In the genomic region with DNA sequence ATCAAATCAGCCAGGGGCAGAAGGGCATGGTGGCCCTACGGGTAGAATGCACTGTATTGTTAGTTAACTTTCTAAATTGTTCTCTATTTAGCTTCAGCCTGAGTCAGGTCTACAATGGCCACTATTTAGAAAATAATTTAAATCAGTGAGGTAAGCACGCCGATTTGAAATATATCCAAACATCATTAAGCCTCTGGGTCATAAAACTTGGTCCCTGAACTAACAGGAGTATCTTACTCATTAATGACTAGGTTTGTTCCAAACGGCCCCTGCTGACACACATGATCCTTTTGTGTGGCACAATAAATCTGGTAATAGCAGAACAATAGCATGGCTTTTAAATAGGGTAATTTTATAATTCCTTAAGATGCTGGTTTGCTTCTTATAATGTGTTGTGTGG, we compare ENCODE assay signal across 27 cellular contexts. TPM values are rescaled to one million over a fixed set of nuclear protein-coding genes. Genes with fewer than 3 reads are reported as not detected.
A peak's percentile ranks its signal among the peaks of the same experiment; 100 is the strongest.
DNase-seq lines count a peak whose midpoint lies in the region; TF ChIP-seq lines count a peak whose summit lies in the region.
"Had no signal": no experiment of that assay in that cellular context is flagged by ENCODE, and none has a peak within 500 bp of the region (broad histone marks: within the 10 kb centered on the region; RNA-seq: fewer than 3 reads in every experiment).

No MANE protein-coding gene starts in this region.

- no peak overlapping the region for H3K4me3 ChIP-seq in retinal pigment epithelial cell (ENCODE audit: low read length)
- H3K4me3 ChIP-seq: A549, left ventricle myocardium inferior, SJCRH30, thoracic aorta had no signal

- H3K9me3 Mint-ChIP-seq in activated T-cell treated with anti-CD3 and anti-CD28 coated beads, Interleukin-2, amount 50 U/mL, for 24 hours: no peaks in the 10 kb centered on the region
- peaks cover 0 to 7% (median 2%) of the 10 kb centered on the region in 5 experiments for H3K9me3 Mint-ChIP-seq in brain
- H3K9me3 Mint-ChIP-seq: activated naive CD4-positive, alpha-beta T cell treated with anti-CD3 and anti-CD28 coated beads, Interleukin-2, amount 10 ng/mL, durations not matched to agents 7 days and 5 days; CD8-positive, alpha-beta memory T cell; H9; stimulated activated naive CD8-positive, alpha-beta T cell treated with anti-CD3 and anti-CD28 coated beads, Interleukin-15, Interleukin-2, amounts not matched to agents 100 ng/mL and 50 ng/mL, for 24 hours; T-cell had no signal

- peak overlapping the region; percentile 58 for H3K27ac Mint-ChIP-seq in activated T-cell treated with anti-CD3 and anti-CD28 coated beads, Interleukin-2, amount 50 U/mL, for 24 hours
- peak overlapping the region; percentile 15 to 96 (median 91) for H3K27ac Mint-ChIP-seq in brain
- H3K27ac Mint-ChIP-seq: activated naive CD4-positive, alpha-beta T cell treated with anti-CD3 and anti-CD28 coated beads, Interleukin-2, amount 10 ng/mL, durations not matched to agents 7 days and 5 days; stimulated activated naive CD8-positive, alpha-beta T cell treated with anti-CD3 and anti-CD28 coated beads, Interleukin-15, Interleukin-2, amounts not matched to agents 100 ng/mL and 50 ng/mL, for 24 hours; T-cell had no signal

- H3K27me3 Mint-ChIP-seq in activated T-cell treated with anti-CD3 and anti-CD28 coated beads, Interleukin-2, amount 50 U/mL, for 24 hours: no peaks in the 10 kb centered on the region
- H3K27me3 Mint-ChIP-seq in brain: no peaks in the 10 kb centered on the region
- H3K27me3 Mint-ChIP-seq: activated naive CD4-positive, alpha-beta T cell treated with anti-CD3 and anti-CD28 coated beads, Interleukin-2, amount 10 ng/mL, durations not matched to agents 7 days and 5 days; CD8-positive, alpha-beta memory T cell; stimulated activated naive CD8-positive, alpha-beta T cell treated with anti-CD3 and anti-CD28 coated beads, Interleukin-15, Interleukin-2, amounts not matched to agents 100 ng/mL and 50 ng/mL, for 24 hours; T-cell had no signal

- no peak for TF ChIP-seq CTCF in brain (conservative IDR thresholded peaks at IDR 0.05)
- no peak for TF ChIP-seq CTCF in retinal pigment epithelial cell (conservative IDR thresholded peaks at IDR 0.05; ENCODE audit: low read depth, low read length)

- DNase-seq in activated T-cell treated with anti-CD3 and anti-CD28 coated beads, Interleukin-2, amount 50 U/mL, for 24 hours: no peak
- no peak for DNase-seq in activated T-cell treated with anti-CD3 and anti-CD28 coated beads, Interleukin-2, amount 50 U/mL, for 1 hour
- DNase-seq in NCI-H146 (lab: John Stamatoyannopoulos, UW) (peak; percentile 52), retinal pigment epithelial cell (ENCODE audit: low read depth) (peak; percentile 30), occipital lobe (lab: John Stamatoyannopoulos, UW) (no peak), anterior cingulate cortex (lab: John Stamatoyannopoulos, UW) (no peak), SW 1271 (lab: John Stamatoyannopoulos, UW) (no peak)
- DNase-seq: activated CD4-positive, CD25-positive, alpha-beta regulatory T cell; activated naive CD4-positive, alpha-beta T cell treated with anti-CD3 and anti-CD28 coated beads, Interleukin-2, amount 10 ng/mL, durations not matched to agents 7 days and 5 days; AML-193; aorta; CD8-positive, alpha-beta memory T cell; central memory CD4-positive, alpha-beta T cell; DMS153; H9; KBM-7; left ventricle myocardium inferior; mesendoderm; MM.1S; NCI-H1436 treated with DMSO at 0.1 percent for 48 hours; NCI-H524; SJCRH30; T-cell had no signal

- peaks cover 30% of the 10 kb centered on the region for H3K4me1 Mint-ChIP-seq in activated T-cell treated with anti-CD3 and anti-CD28 coated beads, Interleukin-2, amount 50 U/mL, for 24 hours (ENCODE audit: low read depth)
- peaks cover 75% of the 10 kb centered on the region for H3K4me1 Mint-ChIP-seq in brain
- H3K4me1 Mint-ChIP-seq: H9 had no signal

- H3K36me3 Mint-ChIP-seq in activated T-cell treated with anti-CD3 and anti-CD28 coated beads, Interleukin-2, amount 50 U/mL, for 24 hours (ENCODE audit: low read depth): peaks cover 99% of the 10 kb centered on the region
- H3K36me3 Mint-ChIP-seq in brain: peaks cover 87% of the 10 kb centered on the region

- H3K4me3 Mint-ChIP-seq in activated T-cell treated with anti-CD3 and anti-CD28 coated beads, Interleukin-2, amount 50 U/mL, for 24 hours: no peak overlapping the region
- peak overlapping the region in 2 of 5 experiments; percentile 57 to 75 for H3K4me3 Mint-ChIP-seq in brain
- H3K4me3 Mint-ChIP-seq: activated naive CD4-positive, alpha-beta T cell treated with anti-CD3 and anti-CD28 coated beads, Interleukin-2, amount 10 ng/mL, durations not matched to agents 7 days and 5 days; H9; stimulated activated naive CD8-positive, alpha-beta T cell treated with anti-CD3 and anti-CD28 coated beads, Interleukin-15, Interleukin-2, amounts not matched to agents 100 ng/mL and 50 ng/mL, for 24 hours; T-cell had no signal

RNA-seq across cellular contexts. Expression of a gene that starts 48.4 kb away (rescaled TPM):
- 22.1 TPM for polyA plus RNA-seq in brain (ENCODE audit: insufficient read depth, low read depth, low replicate concordance)
- total RNA-seq in occipital lobe: 86.9 TPM

RNA-seq across cellular contexts. Expression of a gene that starts 59.5 kb away (rescaled TPM):
- 2.2 TPM for polyA plus RNA-seq in brain (ENCODE audit: insufficient read depth, low read depth, low replicate concordance)
- 0.62 TPM for total RNA-seq in occipital lobe

Comparison
In these comparisons a context has a peak if more than half of its experiments do, and no peak if none do; other contexts are left out.
1. DNase-seq: peak in NCI-H146 (single experiment) and retinal pigment epithelial cell (single experiment); none in activated T-cell treated with anti-CD3 and anti-CD28 coated beads, Interleukin-2, amount 50 U/mL, for 24 hours (single experiment), activated T-cell treated with anti-CD3 and anti-CD28 coated beads, Interleukin-2, amount 50 U/mL, for 1 hour (single experiment), occipital lobe (single experiment), anterior cingulate cortex (0 of 58) and SW 1271 (0 of 2).